10 cellular contexts compared by ENCODE assay signal in genomic region chr18:907171-907879, GRCh38. TPM values are rescaled to one million over a fixed set of nuclear protein-coding genes. Genes with fewer than 3 reads are reported as not detected.
A peak's percentile ranks its signal among the peaks of the same experiment; 100 is the strongest.
DNase-seq lines count a peak whose midpoint lies in the region; ATAC-seq and TF ChIP-seq lines count a peak whose summit lies in the region.
"Had no signal": no experiment of that assay in that cellular context is flagged by ENCODE, and none has a peak within 500 bp of the region (broad histone marks: within the 10 kb centered on the region; RNA-seq: fewer than 3 reads in every experiment).

No MANE protein-coding gene starts in this region.

- intact Hi-C loops in body of pancreas (cut with DNase I) (no loop called here), lower lobe of right lung (cut with DNase I) (no loop called here), aorta (cut with DNase I) (loop anchor here in 1 of 2 donors (10.0 kb wide), 1 partner anchor 187 kb away; no protein-coding TSS in a partner anchor)

- H3K27me3 ChIP-seq in BE2C (no peaks in the 10 kb centered on the region), body of pancreas (peaks cover 0 to 51% of the 10 kb centered on the region in 2 donors), lower lobe of right lung (ENCODE audit: low read depth) (peaks cover 90% of the 10 kb centered on the region), aorta (ENCODE audit: control insufficient read depth in 1 of 2, insufficient read depth in 2 of 2, low read length in 1 of 2) (no peaks in the 10 kb centered on the region)

- peaks cover 3% of the 10 kb centered on the region; the same call in 1 of the 2 replicates for H3K4me1 ChIP-seq in BE2C
- peaks cover 46% of the 10 kb centered on the region for H3K4me1 ChIP-seq in body of pancreas
- peaks cover 40% of the 10 kb centered on the region for H3K4me1 ChIP-seq in lower lobe of right lung
- no peaks in the 10 kb centered on the region for H3K4me1 ChIP-seq in aorta (ENCODE audit: control insufficient read depth in 1 of 2, insufficient read depth in 2 of 2, low read length in 2 of 2)

- no peak for TF ChIP-seq POLR2A in body of pancreas (IDR thresholded peaks at IDR 0.05)

- H3K9me3 ChIP-seq in BE2C (no peaks in the 10 kb centered on the region), body of pancreas (no peaks in the 10 kb centered on the region), lower lobe of right lung (no peaks in the 10 kb centered on the region), aorta (ENCODE audit: control insufficient read depth, low read length) (no peaks in the 10 kb centered on the region)

- DNase-seq in BE2C (peak; percentile 37), NCI-H146 (lab: John Stamatoyannopoulos, UW) (peak; percentile 94), body of pancreas (peak in 3 of 4 donors; percentile 19 to 41 (median 29)), lower lobe of right lung (peak; percentile 46), aorta (peak; percentile 40 to 79), hepatic stellate cell (ENCODE audit: low spot score) (no peak)
- DNase-seq: naive B cell had no signal

- TF ChIP-seq CTCF in BE2C (IDR thresholded peaks at IDR 0.05; ENCODE audit: low read depth, low read length) (no peak), body of pancreas (IDR thresholded peaks at IDR 0.05) (no peak), lower lobe of right lung (IDR thresholded peaks at IDR 0.05) (no peak)

- H3K36me3 ChIP-seq in BE2C: peaks cover 9% of the 10 kb centered on the region; the same call in 1 of the 2 replicates
- H3K36me3 ChIP-seq in body of pancreas (replicated peaks in 1 of 2; ENCODE audit: insufficient read depth in 1 of 2, low read depth in 2 of 2): no peaks in the 10 kb centered on the region
- H3K36me3 ChIP-seq in lower lobe of right lung: no peaks in the 10 kb centered on the region
- no peaks in the 10 kb centered on the region for H3K36me3 ChIP-seq in aorta (ENCODE audit: control insufficient read depth in 1 of 2, insufficient read depth in 2 of 2, low read length in 1 of 2)

- H3K27ac ChIP-seq in body of pancreas: no peak overlapping the region
- H3K27ac ChIP-seq in lower lobe of right lung: no peak overlapping the region
- H3K27ac ChIP-seq in aorta (ENCODE audit: low read depth in 1 of 2, low read length in 2 of 2): no peak overlapping the region
- H3K27ac ChIP-seq: VCaP had no signal

- WGBS in body of pancreas, 2 donors: 0 to 2% methylated on average over 4 to 55 of the region's 72 CpGs
- WGBS in aorta, 2 donors: 1% methylated on average over 48 to 72 of the region's 72 CpGs

- H3K4me3 ChIP-seq in BE2C (ENCODE audit: low read depth, low read length): peak overlapping the region; percentile 68
- H3K4me3 ChIP-seq in body of pancreas: peak overlapping the region in 1 of 2 donors; percentile 17
- peak overlapping the region; percentile 53 for H3K4me3 ChIP-seq in lower lobe of right lung
- H3K4me3 ChIP-seq in aorta (ENCODE audit: low read length in 2 of 2): peak overlapping the region; percentile 14 to 22

- ATAC-seq in body of pancreas (peak; percentile 70), lower lobe of right lung (peak; percentile 67 to 85), aorta (ENCODE audit: low FRiP score) (no peak), HG02852 (IDR thresholded peaks at IDR 0.05; ENCODE audit: unreplicated experiment) (no peak), HG02571 (IDR thresholded peaks at IDR 0.05; ENCODE audit: unreplicated experiment) (no peak)

RNA-seq across cellular contexts. Expression of gene ADCYAP1, which starts 2.7 kb away (rescaled TPM):
- polyA plus RNA-seq in BE2C (2012; ENCODE audit: insufficient read depth, insufficient read length, low read depth): 30.1 TPM
- total RNA-seq in body of pancreas (10 to 100 TPM in 1 of 2 donors, 1 to 10 TPM in 1; 7.3 to 28.0 TPM), lower lobe of right lung (0.32 TPM), aorta (1 to 10 TPM; 4.9 to 6.5 TPM)
- polyA plus RNA-seq in aorta: not detected

Comparison
In these comparisons a context has a peak if more than half of its experiments do, and no peak if none do; other contexts are left out.
1. ATAC-seq: peak in body of pancreas (single experiment) and lower lobe of right lung (2 of 2); none in aorta (single experiment), HG02852 (single experiment) and HG02571 (single experiment).